8 cellular contexts compared by ENCODE assay signal in genomic region chr3:22117751-22118346, GRCh38.
DNase-seq lines count a peak whose midpoint lies in the region; ATAC-seq and TF ChIP-seq lines count a peak whose summit lies in the region.

No MANE protein-coding gene starts in this region.

- H3K4me2 ChIP-seq in Loucy (ENCODE audit: low read depth, low read length, poor library complexity, severe bottlenecking): no peak overlapping the region

- H3K4me1 Mint-ChIP-seq in T-cell: no peaks in the 10 kb centered on the region

- POLR2A ChIA-PET in T-cell (lab: Charles Lee): no interaction called here

- H3K4me3 Mint-ChIP-seq in T-cell: no peak overlapping the region

- H3K9me3 Mint-ChIP-seq in T-cell: peaks cover 0 to 4% (median under 1%) of the 10 kb centered on the region in 3 donors

- H3K4me1 ChIP-seq in Loucy (ENCODE audit: insufficient read depth, low read length, poor library complexity, severe bottlenecking): no peaks in the 10 kb centered on the region

- no peak for ATAC-seq in T-cell (replicated peaks in 1 of 4)
- no peak for ATAC-seq in GM21367 (IDR thresholded peaks at IDR 0.05; ENCODE audit: unreplicated experiment)

- no peaks in the 10 kb centered on the region for H3K79me2 ChIP-seq in Loucy (ENCODE audit: insufficient read depth, low read length)

- H3K9me3 ChIP-seq in Loucy (ENCODE audit: insufficient read depth, low read depth, low read length): no peaks in the 10 kb centered on the region

- no peaks in the 10 kb centered on the region for H3F3A ChIP-seq in Loucy (ENCODE audit: low read depth)

- no peaks in the 10 kb centered on the region for H3K36me3 ChIP-seq in Loucy (ENCODE audit: insufficient read depth, low read length)

- no peaks in the 10 kb centered on the region for H3K9me2 ChIP-seq in Loucy (replicated peaks; ENCODE audit: low read depth, low read length)

- no peak overlapping the region for H3K9ac ChIP-seq in Loucy (ENCODE audit: low read depth, low read length, poor library complexity, severe bottlenecking)

- no peaks in the 10 kb centered on the region for H3K36me3 Mint-ChIP-seq in T-cell

- DNase-seq in DMS114 treated with DMSO at 0.1 percent for 48 hours (lab: John Stamatoyannopoulos, UW; ENCODE audit: unreplicated experiment): peak; percentile 22
- DNase-seq in amniotic epithelial cell (ENCODE audit: low read depth): peak; percentile 40
- peak; percentile 30 for DNase-seq in kidney glomerular epithelial cell (lab: John Stamatoyannopoulos, UW)
- no peak for DNase-seq in activated CD4-positive, alpha-beta T cell treated with anti-CD3 and anti-CD28 coated beads for 4 hours
- no peak for DNase-seq in T-cell
- no peak for DNase-seq in T-helper 9 cell

- H3K27me3 Mint-ChIP-seq in T-cell: no peaks in the 10 kb centered on the region

- no peak overlapping the region for H3K27ac Mint-ChIP-seq in T-cell

- peak; percentile 77 for TF ChIP-seq CTCF in Loucy (conservative IDR thresholded peaks at IDR 0.05; ENCODE audit: low read length)

- CTCF ChIA-PET in T-cell (lab: Charles Lee): no interaction called here

- H4K20me1 ChIP-seq in Loucy (ENCODE audit: insufficient read depth, low read length, poor library complexity, severe bottlenecking): no peaks in the 10 kb centered on the region

- no peaks in the 10 kb centered on the region for H3K27me3 ChIP-seq in Loucy (ENCODE audit: insufficient read depth, low read length, poor library complexity, severe bottlenecking)

- no peak overlapping the region for H2AFZ ChIP-seq in Loucy (ENCODE audit: low read length)

- H3K4me3 ChIP-seq in Loucy (ENCODE audit: low read length, poor library complexity, severe bottlenecking): no peak overlapping the region

Comparison
In these comparisons a context has a peak if more than half of its experiments do, and no peak if none do; other contexts are left out.
1. DNase-seq: peak in DMS114 treated with DMSO at 0.1 percent for 48 hours (single experiment), amniotic epithelial cell (single experiment) and kidney glomerular epithelial cell (single experiment); none in activated CD4-positive, alpha-beta T cell treated with anti-CD3 and anti-CD28 coated beads for 4 hours (0 of 2), T-cell (0 of 34) and T-helper 9 cell (single experiment).